ENCODE assay signal across 1 cellular context in the genomic region with DNA sequence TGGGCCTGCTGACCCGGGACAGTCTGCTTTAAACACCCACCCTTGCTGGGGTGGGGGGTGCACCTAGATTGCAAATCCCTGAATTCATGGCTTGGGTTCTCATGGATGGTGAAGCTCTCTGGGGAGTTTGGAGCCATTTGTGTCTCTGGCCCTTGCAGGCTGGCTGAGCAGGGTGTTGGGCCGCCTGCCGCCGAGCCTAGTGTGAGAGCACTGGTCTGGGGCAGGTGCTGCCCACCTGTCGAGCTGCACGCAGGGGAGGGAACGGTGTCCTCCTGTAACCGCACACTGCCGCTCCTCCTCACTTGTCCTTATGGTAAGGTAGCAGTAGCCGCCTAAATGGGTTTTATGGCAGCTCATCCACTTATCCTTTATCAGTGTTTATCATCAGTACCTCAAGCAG.
TF ChIP-seq lines count a peak whose summit lies in the region.

No MANE protein-coding gene starts in this region.

TF ChIP-seq in WTC11, 78 proteins besides CTCF, POLR2A, EP300 and RAD21 (continued from another document):
- TF ChIP-seq, protein P1, sequence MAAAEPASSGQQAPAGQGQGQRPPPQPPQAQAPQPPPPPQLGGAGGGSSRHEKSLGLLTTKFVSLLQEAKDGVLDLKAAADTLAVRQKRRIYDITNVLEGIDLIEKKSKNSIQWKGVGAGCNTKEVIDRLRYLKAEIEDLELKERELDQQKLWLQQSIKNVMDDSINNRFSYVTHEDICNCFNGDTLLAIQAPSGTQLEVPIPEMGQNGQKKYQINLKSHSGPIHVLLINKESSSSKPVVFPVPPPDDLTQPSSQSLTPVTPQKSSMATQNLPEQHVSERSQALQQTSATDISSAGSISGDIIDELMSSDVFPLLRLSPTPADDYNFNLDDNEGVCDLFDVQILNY (CRISPR knock-in tag; IDR thresholded peaks at IDR 0.05): no peak
- TF ChIP-seq, protein P2, sequence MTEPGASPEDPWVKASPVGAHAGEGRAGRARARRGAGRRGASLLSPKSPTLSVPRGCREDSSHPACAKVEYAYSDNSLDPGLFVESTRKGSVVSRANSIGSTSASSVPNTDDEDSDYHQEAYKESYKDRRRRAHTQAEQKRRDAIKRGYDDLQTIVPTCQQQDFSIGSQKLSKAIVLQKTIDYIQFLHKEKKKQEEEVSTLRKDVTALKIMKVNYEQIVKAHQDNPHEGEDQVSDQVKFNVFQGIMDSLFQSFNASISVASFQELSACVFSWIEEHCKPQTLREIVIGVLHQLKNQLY (CRISPR knock-in tag; IDR thresholded peaks at IDR 0.05): no peak
- TF ChIP-seq, protein P3, sequence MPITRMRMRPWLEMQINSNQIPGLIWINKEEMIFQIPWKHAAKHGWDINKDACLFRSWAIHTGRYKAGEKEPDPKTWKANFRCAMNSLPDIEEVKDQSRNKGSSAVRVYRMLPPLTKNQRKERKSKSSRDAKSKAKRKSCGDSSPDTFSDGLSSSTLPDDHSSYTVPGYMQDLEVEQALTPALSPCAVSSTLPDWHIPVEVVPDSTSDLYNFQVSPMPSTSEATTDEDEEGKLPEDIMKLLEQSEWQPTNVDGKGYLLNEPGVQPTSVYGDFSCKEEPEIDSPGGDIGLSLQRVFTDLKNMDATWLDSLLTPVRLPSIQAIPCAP (CRISPR knock-in tag; IDR thresholded peaks at IDR 0.05): no peak
- no peak for TF ChIP-seq ZNF263 (CRISPR knock-in tag; IDR thresholded peaks at IDR 0.05; ENCODE audit: low read depth)
- TF ChIP-seq ZNF317 (CRISPR knock-in tag; IDR thresholded peaks at IDR 0.05; ENCODE audit: borderline replicate concordance, low read depth): no peak
- no peak for TF ChIP-seq NR2C2 (CRISPR knock-in tag; IDR thresholded peaks at IDR 0.05)
- no peak for TF ChIP-seq ZNF219 (CRISPR knock-in tag; IDR thresholded peaks at IDR 0.05; ENCODE audit: borderline replicate concordance)
- no peak for TF ChIP-seq RORB (CRISPR knock-in tag; IDR thresholded peaks at IDR 0.05)
